Comparison of ENCODE assay signal across 8 cellular contexts in the genomic region with DNA sequence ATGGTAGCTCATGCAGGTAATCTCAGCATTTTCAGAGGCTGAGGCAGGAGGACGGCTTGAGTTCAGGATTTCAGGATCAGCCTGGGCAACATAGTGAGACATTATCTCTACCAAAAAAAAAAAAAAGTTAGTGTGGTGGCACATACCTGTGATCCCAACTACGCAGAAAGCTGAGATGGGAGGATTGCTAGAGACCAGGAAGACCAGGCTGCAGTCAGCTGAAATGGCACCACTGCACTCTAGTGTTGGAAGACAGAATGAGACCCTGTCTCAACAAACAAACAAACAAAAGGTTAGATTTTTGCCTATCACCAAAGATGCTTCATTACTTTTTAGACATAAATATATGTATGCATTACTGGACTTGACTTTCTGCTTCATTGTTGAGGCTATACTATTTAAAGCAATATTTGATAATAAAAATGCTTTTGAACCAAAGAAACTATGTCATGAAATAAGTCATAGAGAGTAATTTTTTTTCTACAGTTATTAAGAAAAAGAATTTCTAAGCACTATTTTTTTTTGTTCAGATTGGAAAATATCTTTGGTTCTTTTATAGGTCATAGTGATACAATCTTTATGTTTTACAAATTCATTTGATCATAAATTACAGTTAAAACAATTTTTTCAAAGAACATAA.
DNase-seq lines count a peak whose midpoint lies in the region; ATAC-seq, FAIRE-seq and TF ChIP-seq lines count a peak whose summit lies in the region.

No MANE protein-coding gene starts in this region.

- TF ChIP-seq EP300 in gastroesophageal sphincter (IDR thresholded peaks at IDR 0.05): no peak

- WGBS in gastroesophageal sphincter (ENCODE audit: low coverage in 1 of 2), 2 donors: 44 to 75% methylated on average over 2 of the region's 2 CpGs

- H3K4me3 Mint-ChIP-seq in Calu3 (ENCODE audit: low read depth, unreplicated experiment): no peak overlapping the region
- H3K4me3 Mint-ChIP-seq in natural killer cell treated with Interleukin-12 subunit alpha and Interleukin-12 subunit beta and Interleukin-15 and Interleukin-18, amount 100 ng/mL, for 72 hours: no peak overlapping the region

- H3K27ac Mint-ChIP-seq in Calu3 (ENCODE audit: unreplicated experiment): no peak overlapping the region
- no peak overlapping the region for H3K27ac Mint-ChIP-seq in natural killer cell treated with Interleukin-12 subunit alpha and Interleukin-12 subunit beta and Interleukin-15 and Interleukin-18, amount 100 ng/mL, for 72 hours

- intact Hi-C loops in Calu3 (cut with micrococcal nuclease; ENCODE audit: unreplicated experiment): loop anchor here (2.0 kb wide), 2 partner anchors 117 to 623 kb away; no protein-coding TSS in a partner anchor

- no peaks in the 10 kb centered on the region for H3K36me3 Mint-ChIP-seq in Calu3 (ENCODE audit: insufficient read depth, unreplicated experiment)
- H3K36me3 Mint-ChIP-seq in natural killer cell treated with Interleukin-12 subunit alpha and Interleukin-12 subunit beta and Interleukin-15 and Interleukin-18, amount 100 ng/mL, for 72 hours: no peaks in the 10 kb centered on the region

- H3K27ac ChIP-seq in gastroesophageal sphincter: no peak overlapping the region

- FAIRE-seq in islet of Langerhans (lab: Jason Lieb, UNC): peak; percentile 21

- CTCF ChIA-PET in Calu3 (lab: Charles Lee): interaction anchor here (0.7 to 1.0 kb wide), 2 partner anchors 117 to 170 kb away, joined by 3 to 4 read pairs; no protein-coding TSS in a partner anchor

- no peaks in the 10 kb centered on the region for H3K4me1 ChIP-seq in gastroesophageal sphincter

- DNase-seq in Calu3: peak; percentile 2
- DNase-seq in SHP77 (lab: John Stamatoyannopoulos, UW): peak; percentile 6 to 60
- no peak for DNase-seq in natural killer cell treated with Interleukin-12 subunit alpha and Interleukin-12 subunit beta and Interleukin-15 and Interleukin-18, amount 100 ng/mL, for 72 hours (ENCODE audit: low spot score)
- DNase-seq in hepatic stellate cell (ENCODE audit: low spot score): no peak
- no peak for DNase-seq in stimulated activated naive CD4-positive, alpha-beta T cell (lab: John Stamatoyannopoulos, UW)

- H3K36me3 ChIP-seq in gastroesophageal sphincter: no peaks in the 10 kb centered on the region

- no peak overlapping the region for H3K4me3 ChIP-seq in gastroesophageal sphincter

- TF ChIP-seq CTCF in Calu3 (IDR thresholded peaks at IDR 0.05; ENCODE audit: unreplicated experiment) (no peak), gastroesophageal sphincter (IDR thresholded peaks at IDR 0.05) (no peak)

- H3K9me3 Mint-ChIP-seq in Calu3 (ENCODE audit: low read depth, unreplicated experiment): no peaks in the 10 kb centered on the region
- H3K9me3 Mint-ChIP-seq in natural killer cell treated with Interleukin-12 subunit alpha and Interleukin-12 subunit beta and Interleukin-15 and Interleukin-18, amount 100 ng/mL, for 72 hours: no peaks in the 10 kb centered on the region

- no peaks in the 10 kb centered on the region for H3K27me3 ChIP-seq in gastroesophageal sphincter

- H3K9me3 ChIP-seq in gastroesophageal sphincter: no peaks in the 10 kb centered on the region

- no peaks in the 10 kb centered on the region for H3K4me1 Mint-ChIP-seq in Calu3 (ENCODE audit: low read depth, unreplicated experiment)
- no peaks in the 10 kb centered on the region for H3K4me1 Mint-ChIP-seq in natural killer cell treated with Interleukin-12 subunit alpha and Interleukin-12 subunit beta and Interleukin-15 and Interleukin-18, amount 100 ng/mL, for 72 hours (ENCODE audit: low read depth in 2 of 2)

- no peak for TF ChIP-seq POLR2A in gastroesophageal sphincter (IDR thresholded peaks at IDR 0.05)

- ATAC-seq in HG03520 (IDR thresholded peaks at IDR 0.05; ENCODE audit: unreplicated experiment) (peak; percentile 73), gastroesophageal sphincter (no peak)
- no peak for ATAC-seq in natural killer cell treated with Interleukin-12 subunit alpha and Interleukin-12 subunit beta and Interleukin-15 and Interleukin-18, amount 100 ng/mL, for 72 hours

- BruUV-seq in Calu3 (replicated peaks; lab: Mats Ljungman, UMichigan): no TSS peak

- H3K27me3 Mint-ChIP-seq in Calu3 (ENCODE audit: unreplicated experiment): no peaks in the 10 kb centered on the region
- no peaks in the 10 kb centered on the region for H3K27me3 Mint-ChIP-seq in natural killer cell treated with Interleukin-12 subunit alpha and Interleukin-12 subunit beta and Interleukin-15 and Interleukin-18, amount 100 ng/mL, for 72 hours

Comparison
In these comparisons a context has a peak if more than half of its experiments do, and no peak if none do; other contexts are left out.
1. DNase-seq: peak in Calu3 (single experiment) and SHP77 (2 of 2); none in natural killer cell treated with Interleukin-12 subunit alpha and Interleukin-12 subunit beta and Interleukin-15 and Interleukin-18, amount 100 ng/mL, for 72 hours (single experiment), hepatic stellate cell (single experiment) and stimulated activated naive CD4-positive, alpha-beta T cell (0 of 6).